26 cellular contexts compared by ENCODE assay signal in the genomic region with DNA sequence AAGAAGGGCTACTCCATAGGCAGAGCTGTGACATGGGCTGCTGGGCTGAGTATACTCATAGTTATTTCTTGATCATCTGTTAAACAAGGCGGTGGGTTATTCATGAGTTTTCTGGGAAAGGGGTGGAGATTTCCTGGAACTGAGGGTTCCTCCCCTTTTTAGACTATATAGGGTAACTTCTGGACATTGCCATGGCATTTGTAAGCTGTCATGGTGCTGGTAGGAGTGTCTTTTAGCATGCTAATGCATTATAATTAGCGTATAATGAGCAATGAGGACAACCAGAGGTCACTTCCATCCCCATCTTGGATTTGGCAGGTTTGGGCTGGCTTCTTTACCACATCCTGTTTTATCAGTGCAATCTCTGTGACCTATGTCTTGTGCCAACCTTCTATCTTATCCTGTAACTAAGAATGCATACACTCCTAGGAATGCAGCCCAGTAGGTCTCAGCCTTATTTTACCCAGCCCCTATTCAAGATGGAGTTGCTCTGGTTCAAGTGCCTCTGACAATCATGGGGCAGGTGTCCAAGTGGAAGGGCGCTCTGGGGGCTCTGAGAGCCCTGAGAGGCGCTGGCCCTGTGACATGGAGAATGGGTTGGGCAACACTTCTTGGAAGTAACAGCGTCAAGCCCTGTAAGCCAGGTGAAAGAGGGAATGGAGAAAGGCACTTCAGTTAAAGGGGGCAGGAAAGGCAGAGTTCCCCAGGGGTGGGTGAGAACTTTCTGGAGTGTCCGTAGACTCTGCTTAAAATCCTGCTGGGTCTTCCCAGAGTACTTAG.
A peak's percentile ranks its signal among the peaks of the same experiment; 100 is the strongest.
DNase-seq lines count a peak whose midpoint lies in the region; ATAC-seq and TF ChIP-seq lines count a peak whose summit lies in the region.
"Had no signal": no experiment of that assay in that cellular context is flagged by ENCODE, and none has a peak within 500 bp of the region (broad histone marks: within the 10 kb centered on the region; RNA-seq: fewer than 3 reads in every experiment).

No MANE protein-coding gene starts in this region.

- no peak overlapping the region for H2AFZ ChIP-seq in smooth muscle cell (ENCODE audit: low read depth)

- no peaks in the 10 kb centered on the region for H3K79me2 ChIP-seq in smooth muscle cell (ENCODE audit: low read depth)

- ATAC-seq in HG03045 (IDR thresholded peaks at IDR 0.05; ENCODE audit: unreplicated experiment), result no peak
- ATAC-seq: activated naive CD4-positive, alpha-beta T cell treated with anti-CD3 and anti-CD28 coated beads, Interleukin-2, amount 50 U/mL, for 72 hours; gastrocnemius medialis; lower lobe of right lung; right cardiac atrium had no signal

- H3K9ac ChIP-seq in smooth muscle cell (ENCODE audit: low read depth), result no peak overlapping the region

- no peaks in the 10 kb centered on the region for H3K36me3 Mint-ChIP-seq in immature natural killer cell
- H3K36me3 Mint-ChIP-seq: activated CD4-positive, alpha-beta memory T cell treated with anti-CD3 and anti-CD28 coated beads for 36 hours; activated naive CD4-positive, alpha-beta T cell treated with anti-CD3 and anti-CD28 coated beads, Interleukin-2, amount 50 U/mL, for 72 hours had no signal

- H3F3A ChIP-seq in smooth muscle cell (ENCODE audit: low read depth), result no peaks in the 10 kb centered on the region

- POLR2A ChIA-PET in RWPE1 (lab: Yijun Ruan, JAX; ENCODE audit: low non-redundant PET), result no interaction called here

- no peaks in the 10 kb centered on the region for H4K20me1 ChIP-seq in smooth muscle cell (ENCODE audit: low read depth)

- peak overlapping the region; percentile 20 for H3K4me2 ChIP-seq in smooth muscle cell

- H3K27me3 ChIP-seq in smooth muscle cell (ENCODE audit: low read depth), result no peaks in the 10 kb centered on the region
- H3K27me3 ChIP-seq: gastrocnemius medialis, testis, vagina had no signal

- H3K4me1 Mint-ChIP-seq in immature natural killer cell, result no peaks in the 10 kb centered on the region

- no peak for TF ChIP-seq POLR2A in erythroblast (IDR thresholded peaks at IDR 0.05; ENCODE audit: low read length)

- H3K27ac Mint-ChIP-seq in immature natural killer cell, result no peak overlapping the region
- H3K27ac Mint-ChIP-seq: activated CD4-positive, alpha-beta memory T cell treated with anti-CD3 and anti-CD28 coated beads for 36 hours; activated naive CD4-positive, alpha-beta T cell treated with anti-CD3 and anti-CD28 coated beads, Interleukin-2, amount 50 U/mL, for 72 hours; activated T-helper 2 cell treated with anti-CD3 and anti-CD28 coated beads, Interferon-gamma antibody, Interleukin-2, Interleukin-4, amounts not matched to agents 10 μg/mL and 5 μg/mL and 100 μg/mL, durations not matched to agents 14 hours and 24 hours and 36 hours; CD4-positive, alpha-beta T cell had no signal

- DNase-seq in GM04503 (ENCODE audit: low read depth) (peak; percentile 18), RWPE1 (ENCODE audit: low spot score) (peak; percentile 68), erythroblast (lab: John Stamatoyannopoulos, UW) (peak; percentile 33 to 53), smooth muscle cell (lab: John Stamatoyannopoulos, UW; ENCODE audit: unreplicated experiment) (no peak), DMS79 (lab: John Stamatoyannopoulos, UW) (no peak), immature natural killer cell (no peak)
- DNase-seq: activated CD4-positive, alpha-beta memory T cell treated with anti-CD3 and anti-CD28 coated beads for 36 hours; activated CD8-positive, alpha-beta memory T cell treated with anti-CD3 and anti-CD28 coated beads, Interleukin-2, amount 50 U/mL, for 48 hours; anterior cingulate cortex; CD4-positive, alpha-beta T cell; gastrocnemius medialis; GOT3; hippocampal formation; lower lobe of right lung; NCI-H1105; NCI-H2029 treated with DMSO at 0.1 percent for 48 hours; NCI-H82; right cardiac atrium; SHP77; stimulated activated CD4-positive, alpha-beta T cell treated with anti-CD3 and anti-CD28 coated beads, Interleukin-12 subunit alpha, Interleukin-12 subunit beta, amount 100 ng/mL, for 4 hours; stimulated activated naive CD4-positive, alpha-beta T cell treated with Interleukin-2 at 50 U/mL for 16 hours; testis had no signal

- no peak overlapping the region for H3K4me3 Mint-ChIP-seq in immature natural killer cell
- H3K4me3 Mint-ChIP-seq: activated CD4-positive, alpha-beta memory T cell treated with anti-CD3 and anti-CD28 coated beads for 36 hours; CD4-positive, alpha-beta T cell had no signal

- no peaks in the 10 kb centered on the region for H3K9me3 Mint-ChIP-seq in immature natural killer cell
- H3K9me3 Mint-ChIP-seq: activated CD4-positive, alpha-beta memory T cell treated with anti-CD3 and anti-CD28 coated beads for 36 hours; activated naive CD4-positive, alpha-beta T cell treated with anti-CD3 and anti-CD28 coated beads, Interleukin-2, amount 50 U/mL, for 72 hours; activated T-helper 2 cell treated with anti-CD3 and anti-CD28 coated beads, Interferon-gamma antibody, Interleukin-2, Interleukin-4, amounts not matched to agents 10 μg/mL and 5 μg/mL and 100 μg/mL, durations not matched to agents 14 hours and 24 hours and 36 hours had no signal

- TF ChIP-seq CTCF in RWPE1 (conservative IDR thresholded peaks at IDR 0.05; ENCODE audit: low read depth), result no peak
- no peak for TF ChIP-seq CTCF in smooth muscle cell (IDR thresholded peaks at IDR 0.05; ENCODE audit: borderline replicate concordance, insufficient read depth, poor library complexity, severe bottlenecking)

- 83% methylated on average over 6 of the region's 6 CpGs for WGBS in smooth muscle cell (ENCODE audit: low lambda C conversion rate)

- peaks cover 7 to 10% (median 7%) of the 10 kb centered on the region in 3 donors for H3K27me3 Mint-ChIP-seq in immature natural killer cell (ENCODE audit: low read depth in 3 of 3)

- H3K9me3 ChIP-seq in smooth muscle cell (replicated peaks; ENCODE audit: low read depth), result no peaks in the 10 kb centered on the region
- H3K9me3 ChIP-seq: gastrocnemius medialis, lower lobe of right lung, testis, vagina had no signal

- peak overlapping the region; percentile 60 for H3K27ac ChIP-seq in RWPE1
- no peak overlapping the region for H3K27ac ChIP-seq in smooth muscle cell (ENCODE audit: low read depth)
- H3K27ac ChIP-seq: gastrocnemius medialis, lower lobe of right lung, testis, vagina had no signal

- no peak overlapping the region for H3K4me3 ChIP-seq in smooth muscle cell
- H3K4me3 ChIP-seq: gastrocnemius medialis, lower lobe of right lung, testis, vagina had no signal

- peaks cover 17% of the 10 kb centered on the region for H3K4me1 ChIP-seq in smooth muscle cell (ENCODE audit: low read depth)
- H3K4me1 ChIP-seq: gastrocnemius medialis, lower lobe of right lung, testis, vagina had no signal

- no peaks in the 10 kb centered on the region for H3K36me3 ChIP-seq in smooth muscle cell (ENCODE audit: low read depth)
- H3K36me3 ChIP-seq: gastrocnemius medialis, lower lobe of right lung, vagina had no signal

- CTCF ChIA-PET in RWPE1 (lab: Yijun Ruan, JAX), result interaction anchor here (0.6 kb wide), 1 partner anchor 498 kb away, joined by 3 read pairs; no protein-coding TSS in a partner anchor

Comparison
In these comparisons a context has a peak if more than half of its experiments do, and no peak if none do; other contexts are left out.
1. DNase-seq: peak in GM04503 (single experiment), RWPE1 (single experiment) and erythroblast (2 of 2); none in smooth muscle cell (single experiment), DMS79 (single experiment) and immature natural killer cell (0 of 3).